Comparison of ENCODE assay signal across 21 cellular contexts in the genomic region with DNA sequence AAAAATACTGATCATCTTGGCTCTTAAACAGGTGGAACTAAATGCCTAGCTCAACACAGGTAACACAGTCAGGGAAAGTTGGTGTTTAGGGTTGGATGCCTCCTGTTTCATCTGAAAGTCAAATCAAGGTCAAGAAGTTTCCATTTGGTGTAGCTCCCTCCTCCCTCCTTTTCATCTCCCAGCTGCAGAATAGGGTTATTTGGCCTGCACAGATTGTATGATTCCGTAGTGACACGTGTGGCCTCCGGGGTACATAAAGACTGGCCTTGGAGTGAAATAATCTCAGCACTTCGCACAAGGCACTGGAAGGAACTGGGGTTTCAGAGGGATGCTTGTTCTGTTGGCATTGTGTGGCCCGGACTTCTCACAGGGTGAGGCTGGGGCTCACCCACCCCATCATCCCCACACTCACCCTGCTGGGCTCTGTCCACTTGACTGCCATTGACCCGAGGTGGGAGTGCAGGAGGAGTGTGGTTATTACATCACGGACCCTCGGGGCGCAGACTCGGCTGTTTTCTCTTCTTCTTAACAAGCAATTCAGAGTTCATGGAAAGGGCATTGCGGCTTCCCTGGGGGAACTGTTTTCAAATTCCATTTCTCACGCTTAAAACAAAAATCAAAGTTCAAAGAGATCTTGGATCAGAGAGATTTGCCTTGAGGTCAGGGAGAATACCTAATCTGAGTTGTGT.
"Had no signal": no experiment of that assay in that cellular context is flagged by ENCODE, and none has a peak within 500 bp of the region (broad histone marks: within the 10 kb centered on the region; RNA-seq: fewer than 3 reads in every experiment).

No MANE protein-coding gene starts in this region.

- H3K4me3 ChIP-seq: coronary artery, gastrocnemius medialis, mucosa of descending colon, right lobe of liver, smooth muscle cell, suprapubic skin, transverse colon had no signal

- DNase-seq: activated CD4-positive, alpha-beta memory T cell treated with anti-CD3 and anti-CD28 coated beads for 36 hours; activated CD4-positive, alpha-beta T cell treated with anti-CD3 and anti-CD28 coated beads for 36 hours; activated naive CD4-positive, alpha-beta T cell; activated naive CD8-positive, alpha-beta T cell treated with anti-CD3 and anti-CD28 coated beads for 36 hours; activated T-cell treated with anti-CD3 and anti-CD28 coated beads for 4 hours; amygdala; erythroblast; gastrocnemius medialis; head of caudate nucleus; kidney glomerular epithelial cell; mucosa of descending colon; naive B cell; nucleus accumbens; right lobe of liver; stimulated activated CD4-positive, alpha-beta T cell treated with anti-CD3 and anti-CD28 coated beads, Interleukin-4, amount 100 ng/mL, for 1 hour; stimulated activated naive CD8-positive, alpha-beta T cell treated with anti-CD3 and anti-CD28 coated beads, Interleukin-15, amount 100 ng/mL, for 72 hours; T-helper 17 cell; transverse colon had no signal
